Comparison of ENCODE assay signal across 1 cellular context in genomic region chr22:43114958-43115357, GRCh38.
TF ChIP-seq lines count a peak whose summit lies in the region.

No MANE protein-coding gene starts in this region.

TF ChIP-seq in K562, 482 proteins besides CTCF, POLR2A, EP300 and RAD21:
- TF ChIP-seq SPI1 (IDR thresholded peaks at IDR 0.05; ENCODE audit: borderline replicate concordance, low read depth, low read length) (0 out of 2 replicates have a peak, but pooled peaks have one; percentile 6), ZNF696 (CRISPR knock-in tag; conservative IDR thresholded peaks at IDR 0.05) (no peak), FOS (IDR thresholded peaks at IDR 0.05; ENCODE audit: extremely low read depth, insufficient read length) (no peak), ATF7 (IDR thresholded peaks at IDR 0.05) (no peak), HLTF (IDR thresholded peaks at IDR 0.05) (no peak)
